ENCODE assay signal across 6 cellular contexts in the genomic region with DNA sequence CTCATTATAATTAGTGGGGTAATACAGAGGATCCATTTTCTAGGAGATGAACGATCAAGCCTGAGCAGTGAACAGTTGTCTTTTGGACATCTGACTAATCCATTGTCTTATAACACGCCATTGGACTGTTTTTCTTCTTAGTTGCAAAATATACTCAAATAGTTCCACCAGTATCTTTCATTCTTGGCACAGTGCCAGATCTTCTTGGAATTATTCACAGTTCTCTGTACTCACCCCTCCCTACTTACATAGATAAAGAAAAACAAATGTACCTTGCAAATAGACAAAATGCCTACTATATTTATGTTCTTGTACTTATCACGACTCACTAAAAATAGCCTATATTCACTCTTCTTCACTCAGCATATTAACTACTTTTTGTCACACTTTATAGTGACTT. TPM values are rescaled to one million over a fixed set of nuclear protein-coding genes. Genes with fewer than 3 reads are reported as not detected.
A peak's percentile ranks its signal among the peaks of the same experiment; 100 is the strongest.
DNase-seq lines count a peak whose midpoint lies in the region; ATAC-seq and TF ChIP-seq lines count a peak whose summit lies in the region.

No MANE protein-coding gene starts in this region.

- no peak overlapping the region for H3K4me3 ChIP-seq in gastroesophageal sphincter

- peak overlapping the region in 3 of 4 donors; percentile 33 to 54 (median 42) for H3K27ac ChIP-seq in gastroesophageal sphincter

- ATAC-seq in gastroesophageal sphincter, result peak; percentile 6
- ATAC-seq in HG02642 (IDR thresholded peaks at IDR 0.05; ENCODE audit: poor library complexity, unreplicated experiment), result no peak

- TF ChIP-seq POLR2A in gastroesophageal sphincter (IDR thresholded peaks at IDR 0.05), result no peak

- peaks cover 0 to 20% (median 10%) of the 10 kb centered on the region in 3 donors for H3K4me1 ChIP-seq in gastroesophageal sphincter

- peaks cover 25% of the 10 kb centered on the region for H3K27me3 ChIP-seq in gastroesophageal sphincter

- WGBS in gastroesophageal sphincter (ENCODE audit: low coverage in 1 of 2), 2 donors, result 19 to 30% methylated on average over 3 of the region's 3 CpGs

- DNase-seq in COLO829 (ENCODE audit: low spot score) (peak; percentile 28), OCI-M1 (lab: John Stamatoyannopoulos, UW) (peak; percentile 92), NCI-H1092 treated with DMSO at 0.1 percent for 48 hours (lab: John Stamatoyannopoulos, UW) (no peak), MV-4-11 (lab: John Stamatoyannopoulos, UW) (no peak)

- H3K36me3 ChIP-seq in gastroesophageal sphincter, result no peaks in the 10 kb centered on the region

- no peaks in the 10 kb centered on the region for H3K9me3 ChIP-seq in gastroesophageal sphincter

- TF ChIP-seq CTCF in gastroesophageal sphincter (IDR thresholded peaks at IDR 0.05), result no peak

- no peak for TF ChIP-seq EP300 in gastroesophageal sphincter (IDR thresholded peaks at IDR 0.05)

RNA-seq across cellular contexts. Expression of a gene that starts 3.8 kb away (rescaled TPM):
- 1 to 10 TPM in 3 of 4 donors, under 1 TPM in 1; 0.49 to 2.8 (median 2.1) TPM for total RNA-seq in gastroesophageal sphincter

RNA-seq across cellular contexts. Expression of a gene that starts 4.0 kb away (rescaled TPM):
- 10 to 100 TPM; 50.7 to 68.0 (median 61.3) TPM for total RNA-seq in gastroesophageal sphincter

RNA-seq across cellular contexts. Expression of a gene that starts 16.9 kb away (rescaled TPM):
- 10 to 100 TPM; 21.5 to 39.7 (median 31.3) TPM for total RNA-seq in gastroesophageal sphincter

RNA-seq across cellular contexts. Expression of a gene that starts 26.9 kb away (rescaled TPM):
- total RNA-seq in gastroesophageal sphincter, result 10 to 100 TPM in 2 of 4 donors, 1 to 10 TPM in 2; 6.9 to 19.9 (median 11.5) TPM

RNA-seq across cellular contexts. Expression of a gene that starts 57.7 kb away (rescaled TPM):
- total RNA-seq in gastroesophageal sphincter, result 10 to 100 TPM; 33.5 to 63.5 (median 57.9) TPM

Comparison
In these comparisons a context has a peak if more than half of its experiments do, and no peak if none do; other contexts are left out.
1. DNase-seq: peak in COLO829 (single experiment) and OCI-M1 (single experiment); none in NCI-H1092 treated with DMSO at 0.1 percent for 48 hours (single experiment) and MV-4-11 (single experiment).